In genomic region chr20:25574411-25574810, GRCh38 we compare ENCODE assay signal across 12 cellular contexts. TPM values are rescaled to one million over a fixed set of nuclear protein-coding genes. Genes with fewer than 3 reads are reported as not detected.
DNase-seq lines count a peak whose midpoint lies in the region; ATAC-seq and TF ChIP-seq lines count a peak whose summit lies in the region.
"Had no signal": no experiment of that assay in that cellular context is flagged by ENCODE, and none has a peak within 500 bp of the region (broad histone marks: within the 10 kb centered on the region; RNA-seq: fewer than 3 reads in every experiment).

No MANE protein-coding gene starts in this region.

- H3K9me3 ChIP-seq in SK-N-SH: no peaks in the 10 kb centered on the region
- no peaks in the 10 kb centered on the region for H3K9me3 ChIP-seq in hepatocyte (ENCODE audit: low read depth)
- no peaks in the 10 kb centered on the region for H3K9me3 ChIP-seq in vagina
- H3K9me3 ChIP-seq: adrenal gland, ovary had no signal

- POLR2A ChIA-PET in SK-N-SH (lab: Yijun Ruan, JAX): interaction anchor here (0.7 kb wide), 1 partner anchor 10 kb away, joined by 3 read pairs; no protein-coding TSS in a partner anchor

- TF ChIP-seq EP300 in SK-N-SH (IDR thresholded peaks at IDR 0.05; ENCODE audit: borderline replicate concordance in 1 of 2, low read depth in 1 of 2, low read length in 1 of 2): no peak

- peak; percentile 58 for TF ChIP-seq RAD21 in SK-N-SH (IDR thresholded peaks at IDR 0.05; ENCODE audit: low read length)

- H3K27me3 ChIP-seq in SK-N-SH (ENCODE audit: insufficient read depth): no peaks in the 10 kb centered on the region
- H3K27me3 ChIP-seq in hepatocyte: no peaks in the 10 kb centered on the region
- H3K27me3 ChIP-seq in vagina: no peaks in the 10 kb centered on the region
- H3K27me3 ChIP-seq: adrenal gland, ovary had no signal

- DNase-seq in AG09309 (ENCODE audit: low read depth) (no peak), HK-2 (ENCODE audit: unreplicated experiment) (peak; percentile 29), SK-N-SH (peak; percentile 46), hepatocyte (ENCODE audit: low spot score) (no peak), vagina (ENCODE audit: extremely low spot score in 2 of 2) (no peak), Right ventricle myocardium superior (no peak)
- DNase-seq in activated CD4-positive, alpha-beta T cell treated with anti-CD3 and anti-CD28 coated beads, Interleukin-2, amount 50 U/mL, for 48 hours: no peak
- DNase-seq: activated CD4-positive, alpha-beta T cell treated with anti-CD3 and anti-CD28 coated beads for 36 hours; NCI-H345 had no signal

- H3F3A ChIP-seq in SK-N-SH (replicated peaks; ENCODE audit: insufficient read depth): no peaks in the 10 kb centered on the region

- H3K4me3 ChIP-seq in AG09309 (ENCODE audit: control insufficient read depth, low read depth, low read length) (no peak overlapping the region), SK-N-SH (ENCODE audit: low read depth in 2 of 2, low read length in 1 of 2) (no peak overlapping the region), hepatocyte (no peak overlapping the region), vagina (no peak overlapping the region)
- H3K4me3 ChIP-seq: adrenal gland, ovary had no signal

- intact Hi-C loops in vagina (cut with DNase I): no loop called here
- intact Hi-C loops in Right ventricle myocardium superior (cut with DNase I): no loop called here

- 73% methylated on average over 3 of the region's 3 CpGs for WGBS in SK-N-SH (ENCODE audit: low lambda C conversion rate)
- 72% methylated on average over 3 of the region's 3 CpGs for WGBS in hepatocyte (ENCODE audit: low lambda C conversion rate, missing lambda C conversion rate)

- peaks cover 0 to 4% of the 10 kb centered on the region in 2 experiments for H3K36me3 ChIP-seq in SK-N-SH (replicated peaks in 1 of 2; ENCODE audit: control insufficient read depth in 1 of 2, insufficient read depth in 2 of 2, low read length in 1 of 2)
- no peaks in the 10 kb centered on the region for H3K36me3 ChIP-seq in hepatocyte (replicated peaks; ENCODE audit: insufficient read depth, low read depth)
- H3K36me3 ChIP-seq in vagina: no peaks in the 10 kb centered on the region
- H3K36me3 ChIP-seq: adrenal gland, ovary had no signal

- H3K79me2 ChIP-seq in SK-N-SH (ENCODE audit: insufficient read depth) (peaks cover 98% of the 10 kb centered on the region), hepatocyte (peaks cover 99% of the 10 kb centered on the region)

- no peak for TF ChIP-seq POLR2A in vagina (IDR thresholded peaks at IDR 0.05)

- no peak overlapping the region for H2AFZ ChIP-seq in SK-N-SH (ENCODE audit: low read depth)
- H2AFZ ChIP-seq in hepatocyte: no peak overlapping the region

- CTCF ChIA-PET in SK-N-SH (lab: Yijun Ruan, JAX): interaction anchor here (0.6 to 1.4 kb wide), 6 partner anchors 32 to 175 kb away, joined by 3 to 4 read pairs (median 3); no protein-coding TSS in a partner anchor

- ATAC-seq in Right ventricle myocardium superior (ENCODE audit: poor library complexity) (no peak), HG02840 (IDR thresholded peaks at IDR 0.05; ENCODE audit: low FRiP score, unreplicated experiment) (no peak)
- ATAC-seq: activated CD4-positive, alpha-beta T cell treated with anti-CD3 and anti-CD28 coated beads for 36 hours had no signal

- no peak overlapping the region for H3K27ac ChIP-seq in SK-N-SH (ENCODE audit: low read depth in 2 of 2, low read length in 1 of 2)
- peak overlapping the region; percentile 6 for H3K27ac ChIP-seq in hepatocyte
- H3K27ac ChIP-seq in vagina: no peak overlapping the region

- H3K4me1 ChIP-seq in SK-N-SH (ENCODE audit: control insufficient read depth in 1 of 2, insufficient read depth in 2 of 2, low read depth in 1 of 2, low read length in 1 of 2) (peaks cover 4 to 8% of the 10 kb centered on the region in 2 experiments; a peak in 1 of 4 replicates), hepatocyte (ENCODE audit: insufficient read depth) (peaks cover 25% of the 10 kb centered on the region), vagina (no peaks in the 10 kb centered on the region)

- H3K9me2 ChIP-seq in SK-N-SH: no peaks in the 10 kb centered on the region
- no peaks in the 10 kb centered on the region for H3K9me2 ChIP-seq in hepatocyte (replicated peaks; ENCODE audit: insufficient read depth)

- no peak overlapping the region for H3K9ac ChIP-seq in SK-N-SH

- H4K20me1 ChIP-seq in SK-N-SH (ENCODE audit: insufficient read depth) (peaks cover 14% of the 10 kb centered on the region; the same call in 1 of the 2 replicates), hepatocyte (ENCODE audit: insufficient read depth, poor library complexity, severe bottlenecking) (peaks cover 48% of the 10 kb centered on the region)

- H3K4me2 ChIP-seq in SK-N-SH: no peak overlapping the region
- H3K4me2 ChIP-seq in hepatocyte: no peak overlapping the region

- TF ChIP-seq CTCF in AG09309 (IDR thresholded peaks at IDR 0.05; ENCODE audit: control insufficient read depth, insufficient read depth, low read depth, low read length, missing control alignments) (peak; percentile 34), SK-N-SH (IDR thresholded peaks at IDR 0.05) (peak; percentile 43), hepatocyte (IDR thresholded peaks at IDR 0.05; ENCODE audit: poor library complexity) (peak; percentile 28), vagina (IDR thresholded peaks at IDR 0.05) (no peak)

TF ChIP-seq in SK-N-SH, 30 proteins besides CTCF, POLR2A, EP300 and RAD21:
- TF ChIP-seq EZH2phosphoT487 (IDR thresholded peaks at IDR 0.05; ENCODE audit: borderline replicate concordance, low read depth): no peak
- no peak for TF ChIP-seq CHD2 (IDR thresholded peaks at IDR 0.05; ENCODE audit: low read length, partially characterized antibody)
- no peak for TF ChIP-seq GABPA (IDR thresholded peaks at IDR 0.05; ENCODE audit: low read depth)
- no peak for TF ChIP-seq TEAD4 (IDR thresholded peaks at IDR 0.05; ENCODE audit: borderline replicate concordance, insufficient read depth)
- no peak for TF ChIP-seq REST (IDR thresholded peaks at IDR 0.05; ENCODE audit: low read depth, low read length)
- TF ChIP-seq PBX3 (IDR thresholded peaks at IDR 0.05): no peak
- TF ChIP-seq SIN3A (IDR thresholded peaks at IDR 0.05; ENCODE audit: borderline replicate concordance, low read depth, low read length): no peak
- TF ChIP-seq, protein P1, sequence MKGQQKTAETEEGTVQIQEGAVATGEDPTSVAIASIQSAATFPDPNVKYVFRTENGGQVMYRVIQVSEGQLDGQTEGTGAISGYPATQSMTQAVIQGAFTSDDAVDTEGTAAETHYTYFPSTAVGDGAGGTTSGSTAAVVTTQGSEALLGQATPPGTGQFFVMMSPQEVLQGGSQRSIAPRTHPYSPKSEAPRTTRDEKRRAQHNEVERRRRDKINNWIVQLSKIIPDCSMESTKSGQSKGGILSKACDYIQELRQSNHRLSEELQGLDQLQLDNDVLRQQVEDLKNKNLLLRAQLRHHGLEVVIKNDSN (IDR thresholded peaks at IDR 0.05; ENCODE audit: borderline replicate concordance, low read depth): no peak
- TF ChIP-seq FOXJ3 (CRISPR knock-in tag; IDR thresholded peaks at IDR 0.05): no peak
- TF ChIP-seq YY1 (IDR thresholded peaks at IDR 0.05; ENCODE audit: low read depth): no peak
- no peak for TF ChIP-seq ELF1 (IDR thresholded peaks at IDR 0.05)
- TF ChIP-seq SMC3 (IDR thresholded peaks at IDR 0.05; ENCODE audit: low read depth, low read length): no peak

RNA-seq across cellular contexts. Expression of gene NINL, which starts 10.9 kb away (rescaled TPM):
- polyA plus RNA-seq in SK-N-SH (2012; rRNA removed): 22.5 and 23.9 TPM in 2 replicates
- 13.1 and 17.3 TPM in 2 replicates for polyA plus RNA-seq in SK-N-SH (2012; cell fraction: cytosol; rRNA removed)
- polyA plus RNA-seq in SK-N-SH (2012; cell fraction: nucleus; rRNA removed): 92.5 and 116 TPM in 2 replicates
- total RNA-seq in hepatocyte: 23.2 and 27.1 TPM in 2 replicates
- polyA plus RNA-seq in hepatocyte: 24.5 and 31.7 TPM in 2 replicates
- total RNA-seq in vagina: 11.5 TPM
- total RNA-seq in Right ventricle myocardium superior: 10.7 TPM

RNA-seq across cellular contexts. Expression of gene NANP, which starts 49.4 kb away (rescaled TPM):
- polyA plus RNA-seq in SK-N-SH (2012; rRNA removed): 1.9 and 2.6 TPM in 2 replicates
- polyA plus RNA-seq in SK-N-SH (2012; cell fraction: cytosol; rRNA removed): 3.2 and 4.1 TPM in 2 replicates
- 0.86 and 1.3 TPM in 2 replicates for polyA plus RNA-seq in SK-N-SH (2012; cell fraction: nucleus; rRNA removed)
- total RNA-seq in hepatocyte: 7.1 and 8.5 TPM in 2 replicates
- 3.7 and 5.4 TPM in 2 replicates for polyA plus RNA-seq in hepatocyte
- 3.7 TPM for total RNA-seq in vagina
- total RNA-seq in Right ventricle myocardium superior: 3.4 TPM

Comparison
In these comparisons a context has a peak if more than half of its experiments do, and no peak if none do; other contexts are left out.
1. DNase-seq: peak in HK-2 (single experiment) and SK-N-SH (single experiment); none in AG09309 (single experiment), hepatocyte (single experiment), vagina (0 of 2), Right ventricle myocardium superior (single experiment) and activated CD4-positive, alpha-beta T cell treated with anti-CD3 and anti-CD28 coated beads, Interleukin-2, amount 50 U/mL, for 48 hours (0 of 2).
2. CTCF ChIP-seq: peak in AG09309 (single experiment), SK-N-SH (single experiment) and hepatocyte (single experiment); none in vagina (0 of 3).